In genomic region chr12:52033506-52034258, GRCh38 we compare ENCODE assay signal across 8 cellular contexts. TPM values are rescaled to one million over a fixed set of nuclear protein-coding genes. Genes with fewer than 3 reads are reported as not detected.
DNase-seq lines count a peak whose midpoint lies in the region; ATAC-seq, FAIRE-seq and TF ChIP-seq lines count a peak whose summit lies in the region.

No MANE protein-coding gene starts in this region.

- TF ChIP-seq CTCF in keratinocyte (optimal IDR thresholded peaks at IDR 0.05 in 1 of 3, IDR thresholded peaks at IDR 0.05 in 1 of 3, conservative IDR thresholded peaks at IDR 0.05 in 1 of 3; ENCODE audit: extremely low read depth in 1 of 3, insufficient read depth in 2 of 3, low read length in 3 of 3) = no peak

- no peak for FAIRE-seq in keratinocyte (lab: Jason Lieb, UNC)

- H3K9ac ChIP-seq in HUES48 (ENCODE audit: low read depth, low read length) (peak overlapping the region; percentile 60; the same call in 1 of the 2 replicates), keratinocyte (ENCODE audit: control insufficient read depth, extremely low read depth, insufficient read depth, low read length) (peak overlapping the region; percentile 80)

- no peak for DNase-seq in activated naive CD8-positive, alpha-beta T cell treated with anti-CD3 and anti-CD28 coated beads, Interleukin-2, amount 50 U/mL, for 24 hours
- DNase-seq in keratinocyte (ENCODE audit: low read depth, low spot score) = no peak
- DNase-seq in stimulated activated naive CD8-positive, alpha-beta T cell treated with anti-CD3 and anti-CD28 coated beads, Interleukin-15, amount 100 ng/mL, for 72 hours = no peak
- no peak for DNase-seq in Kasumi-1 (lab: John Stamatoyannopoulos, UW)
- no peak for DNase-seq in anterior cingulate cortex (lab: John Stamatoyannopoulos, UW)
- no peak for DNase-seq in activated CD4-positive, alpha-beta T cell treated with anti-CD3 and anti-CD28 coated beads, Interleukin-2, amount 50 U/mL, for 4 hours

- H3K27me3 ChIP-seq in HUES48 (ENCODE audit: control insufficient read depth, insufficient read depth, low read length) (peaks cover 45% of the 10 kb centered on the region), keratinocyte (ENCODE audit: control insufficient read depth, extremely low read depth, insufficient read depth, low read length) (peaks cover 13% of the 10 kb centered on the region)

- peak overlapping the region; percentile 78 for H3K4me3 Mint-ChIP-seq in activated naive CD8-positive, alpha-beta T cell treated with anti-CD3 and anti-CD28 coated beads, Interleukin-2, amount 50 U/mL, for 24 hours
- peak overlapping the region; percentile 79 to 89 for H3K4me3 Mint-ChIP-seq in stimulated activated naive CD8-positive, alpha-beta T cell treated with anti-CD3 and anti-CD28 coated beads, Interleukin-15, amount 100 ng/mL, for 72 hours

- peak overlapping the region; percentile 97 for H3K4me2 ChIP-seq in keratinocyte (ENCODE audit: control insufficient read depth, extremely low read depth, insufficient read depth, low read depth, low read length)

- no peaks in the 10 kb centered on the region for H3K79me2 ChIP-seq in keratinocyte (ENCODE audit: control insufficient read depth, insufficient read depth, low read length)

- H2AFZ ChIP-seq in keratinocyte (ENCODE audit: control insufficient read depth, low read length) = peak overlapping the region; percentile 70

- no peaks in the 10 kb centered on the region for H3K27me3 Mint-ChIP-seq in activated naive CD8-positive, alpha-beta T cell treated with anti-CD3 and anti-CD28 coated beads, Interleukin-2, amount 50 U/mL, for 24 hours
- H3K27me3 Mint-ChIP-seq in stimulated activated naive CD8-positive, alpha-beta T cell treated with anti-CD3 and anti-CD28 coated beads, Interleukin-15, amount 100 ng/mL, for 72 hours = no peaks in the 10 kb centered on the region

- H3K36me3 ChIP-seq in HUES48 (ENCODE audit: control insufficient read depth, insufficient read depth, low read length) = no peaks in the 10 kb centered on the region
- H3K36me3 ChIP-seq in keratinocyte (ENCODE audit: control insufficient read depth in 2 of 2, extremely low read depth in 1 of 2, insufficient read depth in 2 of 2, low read length in 2 of 2) = no peaks in the 10 kb centered on the region

- peak overlapping the region; percentile 60 for H3K4me3 ChIP-seq in HUES48 (ENCODE audit: low read depth, low read length)
- peak overlapping the region in 2 of 3 experiments; percentile 38 to 66 for H3K4me3 ChIP-seq in keratinocyte (ENCODE audit: control insufficient read depth in 2 of 3, extremely low read depth in 1 of 3, insufficient read depth in 2 of 3, low read depth in 1 of 3, low read length in 3 of 3)

- H3K9me3 ChIP-seq in HUES48 (ENCODE audit: control insufficient read depth, insufficient read depth, low read length) (no peaks in the 10 kb centered on the region), keratinocyte (ENCODE audit: control insufficient read depth, low read depth, low read length) (no peaks in the 10 kb centered on the region)

- H4K20me1 ChIP-seq in keratinocyte (ENCODE audit: control insufficient read depth, extremely low read depth, insufficient read depth, low read length) = no peaks in the 10 kb centered on the region

- dilution Hi-C loops in keratinocyte (cut with MboI; ENCODE audit: extremely low pct_ligation_motif_present, low sequenced_read_pairs) = no loop called here

- peaks cover 4% of the 10 kb centered on the region for H3K36me3 Mint-ChIP-seq in activated naive CD8-positive, alpha-beta T cell treated with anti-CD3 and anti-CD28 coated beads, Interleukin-2, amount 50 U/mL, for 24 hours (ENCODE audit: low read depth)

- H3K9me1 ChIP-seq in keratinocyte (ENCODE audit: control insufficient read depth, extremely low read depth, insufficient read depth, low read length) = no peaks in the 10 kb centered on the region

- no peak for ATAC-seq in activated naive CD8-positive, alpha-beta T cell treated with anti-CD3 and anti-CD28 coated beads, Interleukin-2, amount 50 U/mL, for 24 hours
- ATAC-seq in stimulated activated naive CD8-positive, alpha-beta T cell treated with anti-CD3 and anti-CD28 coated beads, Interleukin-15, amount 100 ng/mL, for 72 hours = no peak
- no peak for ATAC-seq in HG03565 (IDR thresholded peaks at IDR 0.05; ENCODE audit: unreplicated experiment)

- peaks cover 55% of the 10 kb centered on the region for H3K4me1 Mint-ChIP-seq in activated naive CD8-positive, alpha-beta T cell treated with anti-CD3 and anti-CD28 coated beads, Interleukin-2, amount 50 U/mL, for 24 hours
- peaks cover 53% of the 10 kb centered on the region for H3K4me1 Mint-ChIP-seq in stimulated activated naive CD8-positive, alpha-beta T cell treated with anti-CD3 and anti-CD28 coated beads, Interleukin-15, amount 100 ng/mL, for 72 hours

- no peaks in the 10 kb centered on the region for H3K9me3 Mint-ChIP-seq in activated naive CD8-positive, alpha-beta T cell treated with anti-CD3 and anti-CD28 coated beads, Interleukin-2, amount 50 U/mL, for 24 hours
- no peaks in the 10 kb centered on the region for H3K9me3 Mint-ChIP-seq in stimulated activated naive CD8-positive, alpha-beta T cell treated with anti-CD3 and anti-CD28 coated beads, Interleukin-15, amount 100 ng/mL, for 72 hours

- peak overlapping the region; percentile 84 for H3K27ac Mint-ChIP-seq in activated naive CD8-positive, alpha-beta T cell treated with anti-CD3 and anti-CD28 coated beads, Interleukin-2, amount 50 U/mL, for 24 hours
- H3K27ac Mint-ChIP-seq in stimulated activated naive CD8-positive, alpha-beta T cell treated with anti-CD3 and anti-CD28 coated beads, Interleukin-15, amount 100 ng/mL, for 72 hours = peak overlapping the region; percentile 61 to 93

- H3K4me1 ChIP-seq in HUES48 (ENCODE audit: control insufficient read depth, insufficient read depth, low read length) = peaks cover 24% of the 10 kb centered on the region
- peaks cover 22% of the 10 kb centered on the region for H3K4me1 ChIP-seq in keratinocyte (ENCODE audit: control insufficient read depth, extremely low read depth, insufficient read depth, low read length)

- H3K27ac ChIP-seq in HUES48 (ENCODE audit: low read depth, low read length) = peak overlapping the region; percentile 80
- H3K27ac ChIP-seq in keratinocyte (ENCODE audit: control insufficient read depth, insufficient read depth, low read length) = peak overlapping the region; percentile 78

RNA-seq across cellular contexts. Expression of gene NR4A1, which starts 17.6 kb away (rescaled TPM):
- 0.69 to 7.8 TPM (median 3.9 TPM) in 3 replicates for polyA plus RNA-seq in keratinocyte
- 0.72 TPM for polyA plus RNA-seq in keratinocyte (2011; ENCODE audit: low read depth)
- polyA plus RNA-seq in keratinocyte (2011; cell fraction: cytosol; rRNA removed) = 1.0 and 2.7 TPM in 2 replicates
- polyA plus RNA-seq in keratinocyte (2011; cell fraction: nucleus; rRNA removed) = 54.7 and 94.3 TPM in 2 replicates
- 0.70 and 5.4 TPM in 2 replicates for polyA plus RNA-seq in keratinocyte (2012; ENCODE audit: low replicate concordance)
- 0.95 to 9.3 TPM (median 5.6 TPM) in 3 replicates for polyA minus RNA-seq in keratinocyte
- 7.7 TPM for polyA minus RNA-seq in keratinocyte (2011; cell fraction: cytosol; rRNA and poly(A)+ RNA removed)
- 45.2 and 46.1 TPM in 2 replicates for polyA minus RNA-seq in keratinocyte (2011; cell fraction: nucleus; rRNA and poly(A)+ RNA removed)

RNA-seq across cellular contexts. Expression of gene TAMALIN, which starts 26.9 kb away (rescaled TPM):
- polyA plus RNA-seq in keratinocyte = 0.54 to 0.86 TPM (median 0.56 TPM) in 3 replicates
- 1.5 TPM for polyA plus RNA-seq in keratinocyte (2011; ENCODE audit: low read depth)
- 0.27 and 0.61 TPM in 2 replicates for polyA plus RNA-seq in keratinocyte (2011; cell fraction: cytosol; rRNA removed)
- 1.7 and 2.5 TPM in 2 replicates for polyA plus RNA-seq in keratinocyte (2011; cell fraction: nucleus; rRNA removed)
- 0.37 and 0.44 TPM in 2 replicates for polyA plus RNA-seq in keratinocyte (2012; ENCODE audit: low replicate concordance)
- polyA minus RNA-seq in keratinocyte = 0.20 to 1.1 TPM in 2 of 3 replicates, not detected in the other
- not detected for polyA minus RNA-seq in keratinocyte (2011; cell fraction: cytosol; rRNA and poly(A)+ RNA removed)
- 2.2 and 4.9 TPM in 2 replicates for polyA minus RNA-seq in keratinocyte (2011; cell fraction: nucleus; rRNA and poly(A)+ RNA removed)

RNA-seq across cellular contexts. Expression of gene ATG101, which starts 36.1 kb away (rescaled TPM):
- 62.7 to 74.7 TPM (median 73.9 TPM) in 3 replicates for polyA plus RNA-seq in keratinocyte
- 30.9 TPM for polyA plus RNA-seq in keratinocyte (2011; ENCODE audit: low read depth)
- 35.6 and 61.0 TPM in 2 replicates for polyA plus RNA-seq in keratinocyte (2011; cell fraction: cytosol; rRNA removed)
- polyA plus RNA-seq in keratinocyte (2011; cell fraction: nucleus; rRNA removed) = 47.2 and 55.1 TPM in 2 replicates
- 60.2 and 62.9 TPM in 2 replicates for polyA plus RNA-seq in keratinocyte (2012; ENCODE audit: low replicate concordance)
- polyA minus RNA-seq in keratinocyte = 40.1 to 101 TPM (median 51.2 TPM) in 3 replicates
- 32.6 TPM for polyA minus RNA-seq in keratinocyte (2011; cell fraction: cytosol; rRNA and poly(A)+ RNA removed)
- 18.0 and 19.2 TPM in 2 replicates for polyA minus RNA-seq in keratinocyte (2011; cell fraction: nucleus; rRNA and poly(A)+ RNA removed)

RNA-seq across cellular contexts. Expression of gene SMIM41, which starts 45.8 kb away (rescaled TPM):
- not detected in 3 replicates for polyA plus RNA-seq in keratinocyte
- not detected for polyA plus RNA-seq in keratinocyte (2011; ENCODE audit: low read depth)
- polyA plus RNA-seq in keratinocyte (2011; cell fraction: cytosol; rRNA removed) = not detected in 2 replicates
- polyA plus RNA-seq in keratinocyte (2011; cell fraction: nucleus; rRNA removed) = not detected in 2 replicates
- not detected in 2 replicates for polyA plus RNA-seq in keratinocyte (2012; ENCODE audit: low replicate concordance)
- not detected in 3 replicates for polyA minus RNA-seq in keratinocyte
- not detected for polyA minus RNA-seq in keratinocyte (2011; cell fraction: cytosol; rRNA and poly(A)+ RNA removed)
- not detected in 2 replicates for polyA minus RNA-seq in keratinocyte (2011; cell fraction: nucleus; rRNA and poly(A)+ RNA removed)
